1 cellular context compared by ENCODE assay signal in the genomic region with DNA sequence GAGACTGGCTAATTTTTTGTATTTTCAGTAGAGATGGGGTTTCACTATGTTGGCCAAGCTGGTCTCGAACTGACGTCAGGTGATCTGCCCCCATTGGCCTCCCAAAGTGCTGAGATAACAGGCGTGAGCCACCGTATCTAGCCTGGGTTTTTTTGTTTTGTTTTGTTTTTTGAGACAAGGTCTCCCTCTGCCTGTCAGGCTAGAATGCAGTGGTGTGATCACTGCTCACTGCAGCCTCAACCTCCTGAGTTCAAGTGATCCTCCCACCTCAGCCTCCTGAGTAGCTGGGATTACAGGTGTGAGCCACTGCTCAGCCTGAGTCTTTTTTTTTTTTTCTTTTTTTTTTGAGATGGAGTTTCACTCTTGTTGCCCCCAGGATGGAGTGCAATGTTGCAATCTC.
A peak's percentile ranks its signal among the peaks of the same experiment; 100 is the strongest.
TF ChIP-seq lines count a peak whose summit lies in the region.

No MANE protein-coding gene starts in this region.

TF ChIP-seq in HepG2, 621 proteins besides CTCF, POLR2A, EP300 and RAD21:
- TF ChIP-seq ZNF460 (CRISPR knock-in tag; IDR thresholded peaks at IDR 0.05; ENCODE audit: borderline replicate concordance) (0 out of 2 replicates have a peak, but pooled peaks have one; percentile 27), ZFX (CRISPR knock-in tag; IDR thresholded peaks at IDR 0.05; ENCODE audit: low read depth) (0 out of 2 replicates have a peak, but pooled peaks have one; percentile 7), STAG1 (CRISPR knock-in tag; IDR thresholded peaks at IDR 0.05) (peak; percentile 41; the same call in 1 of the 2 replicates), ZNF770 (CRISPR knock-in tag; IDR thresholded peaks at IDR 0.05) (peak; percentile 97), ZNF746 (CRISPR knock-in tag; IDR thresholded peaks at IDR 0.05) (0 out of 2 replicates have a peak, but pooled peaks have one; percentile 6), ZMYM3 (CRISPR knock-in tag; IDR thresholded peaks at IDR 0.05) (peak; percentile 54; the same call in 1 of the 2 replicates)
